ENCODE assay signal across 2 cellular contexts in the genomic region with DNA sequence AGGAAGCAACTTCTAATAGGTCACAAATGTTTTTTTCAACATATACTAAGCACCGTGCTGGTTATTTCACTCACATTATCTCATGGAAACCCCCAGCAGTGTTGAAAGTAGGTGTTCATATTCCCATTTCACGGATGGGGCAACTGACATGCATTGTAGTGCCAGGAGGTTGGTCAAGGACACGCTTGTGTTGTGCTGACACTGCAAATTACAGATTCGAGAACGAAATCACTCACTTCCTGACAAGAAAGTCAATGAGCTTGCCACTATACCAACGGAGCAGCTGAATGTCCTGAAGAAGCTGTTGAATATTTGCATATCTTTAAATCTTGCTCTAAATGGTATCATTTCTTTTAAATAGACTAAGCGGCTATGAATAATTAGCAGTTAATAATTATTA.
TF ChIP-seq lines count a peak whose summit lies in the region.

No MANE protein-coding gene starts in this region.

TF ChIP-seq in IMR-90, 13 proteins besides CTCF, POLR2A, EP300 and RAD21:
- no peak for TF ChIP-seq SMC3 (IDR thresholded peaks at IDR 0.05; ENCODE audit: low read depth, low read length)
- no peak for TF ChIP-seq FOS (IDR thresholded peaks at IDR 0.05; ENCODE audit: low read depth, low read length)
- TF ChIP-seq MAFK (IDR thresholded peaks at IDR 0.05; ENCODE audit: low read depth, low read length): peak; percentile 95

TF ChIP-seq in H1, 55 proteins besides CTCF, POLR2A, EP300 and RAD21:
- TF ChIP-seq MAFK (IDR thresholded peaks at IDR 0.05; ENCODE audit: low read depth, low read length): peak; percentile 82
- no peak for TF ChIP-seq PHF8 (conservative IDR thresholded peaks at IDR 0.05; ENCODE audit: low read depth, low read length)
